Comparison of ENCODE assay signal across 1 cellular context in the genomic region with DNA sequence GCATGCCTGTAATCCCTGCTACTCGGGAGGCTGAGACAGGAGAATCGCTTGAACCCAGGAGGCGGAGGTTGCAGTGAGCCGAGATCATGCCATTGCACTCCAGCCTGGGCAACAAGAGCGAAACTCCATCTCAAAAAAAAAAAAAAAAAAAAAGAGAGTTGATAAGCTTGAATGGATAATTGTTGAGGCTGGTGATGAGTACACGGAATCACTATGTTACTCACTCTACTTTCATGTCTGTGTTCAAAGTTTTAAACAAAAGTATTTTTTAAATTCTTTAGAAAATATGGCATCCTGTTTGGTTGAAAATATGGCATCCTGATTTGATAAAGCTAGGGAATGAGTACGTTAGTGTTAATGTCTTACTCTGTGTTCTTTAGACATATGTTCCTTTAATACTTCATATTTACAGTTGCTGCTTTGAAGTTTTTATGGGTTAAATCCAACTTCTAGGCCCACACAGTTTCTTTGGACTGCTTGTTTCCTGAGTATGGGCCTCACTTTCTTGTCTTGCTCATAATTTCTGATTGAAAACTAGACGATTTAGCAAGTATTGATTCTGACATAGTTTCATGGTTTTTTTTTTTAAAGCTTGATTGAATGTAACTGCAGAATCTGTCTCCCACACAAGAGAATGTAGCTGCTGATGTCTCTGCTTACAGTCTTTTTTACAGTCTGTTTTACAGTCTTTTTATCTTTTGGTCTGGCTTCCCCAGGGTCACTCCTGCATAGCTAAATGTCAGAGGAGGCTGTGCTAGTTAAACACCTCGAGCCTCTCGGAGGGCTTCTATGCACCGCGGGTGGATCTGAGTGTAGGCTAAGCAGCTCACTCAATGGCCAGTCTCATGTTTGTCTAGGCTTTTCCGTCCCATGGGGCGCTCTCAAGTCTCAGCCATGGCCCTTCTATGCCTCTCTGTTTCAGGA.
TF ChIP-seq lines count a peak whose summit lies in the region.

No MANE protein-coding gene starts in this region.

TF ChIP-seq in HEK293, 187 proteins besides CTCF, POLR2A, EP300 and RAD21:
- TF ChIP-seq GLIS1 (tag by site-specific recombination; IDR thresholded peaks at IDR 0.05): peak; percentile 55
- TF ChIP-seq, protein P1, sequence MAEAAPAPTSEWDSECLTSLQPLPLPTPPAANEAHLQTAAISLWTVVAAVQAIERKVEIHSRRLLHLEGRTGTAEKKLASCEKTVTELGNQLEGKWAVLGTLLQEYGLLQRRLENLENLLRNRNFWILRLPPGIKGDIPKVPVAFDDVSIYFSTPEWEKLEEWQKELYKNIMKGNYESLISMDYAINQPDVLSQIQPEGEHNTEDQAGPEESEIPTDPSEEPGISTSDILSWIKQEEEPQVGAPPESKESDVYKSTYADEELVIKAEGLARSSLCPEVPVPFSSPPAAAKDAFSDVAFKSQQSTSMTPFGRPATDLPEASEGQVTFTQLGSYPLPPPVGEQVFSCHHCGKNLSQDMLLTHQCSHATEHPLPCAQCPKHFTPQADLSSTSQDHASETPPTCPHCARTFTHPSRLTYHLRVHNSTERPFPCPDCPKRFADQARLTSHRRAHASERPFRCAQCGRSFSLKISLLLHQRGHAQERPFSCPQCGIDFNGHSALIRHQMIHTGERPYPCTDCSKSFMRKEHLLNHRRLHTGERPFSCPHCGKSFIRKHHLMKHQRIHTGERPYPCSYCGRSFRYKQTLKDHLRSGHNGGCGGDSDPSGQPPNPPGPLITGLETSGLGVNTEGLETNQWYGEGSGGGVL (tag by site-specific recombination; IDR thresholded peaks at IDR 0.05): no peak
